Comparison of ENCODE assay signal across 26 cellular contexts in genomic region chr10:120582753-120583152, GRCh38.
DNase-seq lines count a peak whose midpoint lies in the region; FAIRE-seq and TF ChIP-seq lines count a peak whose summit lies in the region.
"Had no signal": no experiment of that assay in that cellular context is flagged by ENCODE, and none has a peak within 500 bp of the region (broad histone marks: within the 10 kb centered on the region; RNA-seq: fewer than 3 reads in every experiment).

No MANE protein-coding gene starts in this region.

- no peak overlapping the region for H3K27ac ChIP-seq in right atrium auricular region
- H3K27ac ChIP-seq in endothelial cell of umbilical vein (ENCODE audit: insufficient read depth, low read depth, low read length): no peak overlapping the region
- no peak overlapping the region for H3K27ac ChIP-seq in A673 (ENCODE audit: low read depth, low read length, poor library complexity, severe bottlenecking)
- H3K27ac ChIP-seq: 22Rv1; BLaER1 treated with 17β-estradiol and CSF1 and Interleukin-3, amounts not matched to agents 10 nM and 100 nM; GM23248 had no signal

- no peaks in the 10 kb centered on the region for H3K79me2 ChIP-seq in endothelial cell of umbilical vein (ENCODE audit: control insufficient read depth, insufficient read depth, low read length)

- no peaks in the 10 kb centered on the region for H3K9me1 ChIP-seq in endothelial cell of umbilical vein (replicated peaks; ENCODE audit: control insufficient read depth, extremely low read depth, insufficient read depth, low read length)

- no peak for TF ChIP-seq POLR2A in endothelial cell of umbilical vein (IDR thresholded peaks at IDR 0.05; ENCODE audit: low read depth, low read length)

- POLR2A ChIA-PET in endothelial cell of umbilical vein (lab: Charles Lee): no interaction called here
- POLR2A ChIA-PET in A673 (lab: Charles Lee; ENCODE audit: low non-redundant PET): no interaction called here

- no peak overlapping the region for H3K4me3 ChIP-seq in right atrium auricular region
- no peak overlapping the region for H3K4me3 ChIP-seq in endothelial cell of umbilical vein (replicated peaks in 1 of 3; ENCODE audit: insufficient read depth in 1 of 3, low read depth in 1 of 3, low read length in 3 of 3)
- no peak overlapping the region for H3K4me3 ChIP-seq in A673 (ENCODE audit: low read depth, low read length, poor library complexity, severe bottlenecking)
- H3K4me3 ChIP-seq: BLaER1 treated with 17β-estradiol and CSF1 and Interleukin-3, amounts not matched to agents 10 nM and 100 nM; GM12878; GM23248 had no signal

- peak; percentile 70 for FAIRE-seq in endothelial cell of umbilical vein (lab: Jason Lieb, UNC)
- FAIRE-seq: A204.1, D721Med, GM12878, GM19239, H1 had no signal

- TF ChIP-seq CTCF in right atrium auricular region (IDR thresholded peaks at IDR 0.05) (no peak), endothelial cell of umbilical vein (IDR thresholded peaks at IDR 0.05; ENCODE audit: extremely low read depth in 1 of 2, insufficient read depth in 1 of 2, low read depth in 1 of 2, low read length in 2 of 2) (no peak), A673 (conservative IDR thresholded peaks at IDR 0.05; ENCODE audit: low read depth, low read length) (no peak)

- CTCF ChIA-PET in endothelial cell of umbilical vein (lab: Charles Lee): interaction anchor here (0.6 to 0.7 kb wide), 3 partner anchors 18 to 159 kb away, joined by 3 read pairs; no protein-coding TSS in a partner anchor
- CTCF ChIA-PET in A673 (lab: Charles Lee): no interaction called here

- no peak overlapping the region for H2AFZ ChIP-seq in endothelial cell of umbilical vein (ENCODE audit: low read depth, low read length)
- H2AFZ ChIP-seq: GM23248 had no signal

- H3K9ac ChIP-seq in endothelial cell of umbilical vein (replicated peaks; ENCODE audit: extremely low read depth, insufficient read depth, low read length): no peak overlapping the region
- H3K9ac ChIP-seq: BLaER1 treated with 17β-estradiol and CSF1 and Interleukin-3, amounts not matched to agents 10 nM and 100 nM; GM23248 had no signal

- no peak overlapping the region for H3K4me2 ChIP-seq in endothelial cell of umbilical vein (ENCODE audit: insufficient read depth, low read length)

- no peaks in the 10 kb centered on the region for H3K36me3 ChIP-seq in right atrium auricular region
- H3K36me3 ChIP-seq in endothelial cell of umbilical vein (ENCODE audit: control insufficient read depth in 2 of 2, extremely low read depth in 1 of 2, insufficient read depth in 2 of 2, low read length in 2 of 2): no peaks in the 10 kb centered on the region
- H3K36me3 ChIP-seq in A673 (ENCODE audit: insufficient read depth, low read length, poor library complexity, severe bottlenecking): no peaks in the 10 kb centered on the region
- H3K36me3 ChIP-seq: BLaER1 treated with 17β-estradiol and CSF1 and Interleukin-3, amounts not matched to agents 10 nM and 100 nM had no signal

- no peaks in the 10 kb centered on the region for H3K27me3 ChIP-seq in right atrium auricular region
- H3K27me3 ChIP-seq in endothelial cell of umbilical vein (ENCODE audit: control insufficient read depth in 2 of 2, insufficient read depth in 2 of 2, low read length in 2 of 2): no peaks in the 10 kb centered on the region
- peaks cover 30% of the 10 kb centered on the region for H3K27me3 ChIP-seq in A673 (replicated peaks; ENCODE audit: insufficient read depth, low read depth, low read length, poor library complexity)
- H3K27me3 ChIP-seq: BE2C; BLaER1 treated with 17β-estradiol and CSF1 and Interleukin-3, amounts not matched to agents 10 nM and 100 nM had no signal

- intact Hi-C loops in cardiac septum (cut with DNase I) (no loop called here), endothelial cell of umbilical vein (cut with micrococcal nuclease) (no loop called here), A673 (cut with micrococcal nuclease; ENCODE audit: unreplicated experiment) (no loop called here)

- H4K20me1 ChIP-seq in endothelial cell of umbilical vein (replicated peaks; ENCODE audit: control insufficient read depth, extremely low read depth, insufficient read depth, low read length): no peaks in the 10 kb centered on the region
- H4K20me1 ChIP-seq: BLaER1 treated with 17β-estradiol and CSF1 and Interleukin-3, amounts not matched to agents 10 nM and 100 nM had no signal

- H3K9me3 ChIP-seq in right atrium auricular region (no peaks in the 10 kb centered on the region), endothelial cell of umbilical vein (replicated peaks; ENCODE audit: control insufficient read depth, insufficient read depth, low read length) (no peaks in the 10 kb centered on the region), A673 (ENCODE audit: low read depth, low read length, poor library complexity, severe bottlenecking) (no peaks in the 10 kb centered on the region)
- H3K9me3 ChIP-seq: BE2C; BLaER1 treated with 17β-estradiol and CSF1 and Interleukin-3, amounts not matched to agents 10 nM and 100 nM had no signal

- dilution Hi-C loops in endothelial cell of umbilical vein (cut with MboI; ENCODE audit: extremely low pct_ligation_motif_present, low sequenced_read_pairs): no loop called here

- BruUV-seq in endothelial cell of umbilical vein (replicated peaks; lab: Mats Ljungman, UMichigan) (no TSS peak), A673 (replicated peaks; lab: Mats Ljungman, UMichigan) (no TSS peak)

- DNase-seq in right atrium auricular region (ENCODE audit: low spot score) (peak; percentile 9), cardiac septum (ENCODE audit: low spot score) (no peak), endothelial cell of umbilical vein (ENCODE audit: low read depth, low spot score) (no peak), mucosa of gallbladder (ENCODE audit: low spot score) (peak; percentile 6), NCI-H1105 treated with DMSO at 0.1 percent for 48 hours (lab: John Stamatoyannopoulos, UW) (no peak), A673 (ENCODE audit: low spot score) (no peak)
- no peak for DNase-seq in activated CD8-positive, alpha-beta memory T cell treated with anti-CD3 and anti-CD28 coated beads for 24 hours
- DNase-seq: ACHN; AML-193; BE2C; CD4-positive, alpha-beta T cell; CD8-positive, alpha-beta memory T cell; DMS 273 treated with DMSO at 0.1 percent for 48 hours; DMS79; EL; GDM1; GM23248; H7; HCEC 1CT had no signal

- H3K4me1 ChIP-seq in right atrium auricular region: no peaks in the 10 kb centered on the region
- no peaks in the 10 kb centered on the region for H3K4me1 ChIP-seq in endothelial cell of umbilical vein (ENCODE audit: control insufficient read depth, extremely low read depth, insufficient read depth, low read length)
- H3K4me1 ChIP-seq in A673 (ENCODE audit: insufficient read depth, low read length, poor library complexity, severe bottlenecking): no peaks in the 10 kb centered on the region

TF ChIP-seq in endothelial cell of umbilical vein, 7 proteins besides CTCF, POLR2A, EP300 and RAD21:
- TF ChIP-seq FOS (IDR thresholded peaks at IDR 0.05; ENCODE audit: borderline replicate concordance, insufficient read depth, low read length) (no peak), EZH2 (IDR thresholded peaks at IDR 0.05; ENCODE audit: borderline replicate concordance, low read depth, low read length, severe bottlenecking) (no peak), MYC (IDR thresholded peaks at IDR 0.05; ENCODE audit: low read depth, low read length) (no peak), JUN (IDR thresholded peaks at IDR 0.05; ENCODE audit: borderline replicate concordance, insufficient read depth, insufficient read length, low read depth) (no peak), MAX (IDR thresholded peaks at IDR 0.05; ENCODE audit: insufficient read depth, insufficient read length) (no peak)

Comparison
In these comparisons a context has a peak if more than half of its experiments do, and no peak if none do; other contexts are left out.
1. DNase-seq: peak in right atrium auricular region (single experiment) and mucosa of gallbladder (single experiment); none in cardiac septum (single experiment), endothelial cell of umbilical vein (single experiment), NCI-H1105 treated with DMSO at 0.1 percent for 48 hours (single experiment), A673 (single experiment) and activated CD8-positive, alpha-beta memory T cell treated with anti-CD3 and anti-CD28 coated beads for 24 hours (single experiment).